Comparison of ENCODE assay signal across 8 cellular contexts in the genomic region with DNA sequence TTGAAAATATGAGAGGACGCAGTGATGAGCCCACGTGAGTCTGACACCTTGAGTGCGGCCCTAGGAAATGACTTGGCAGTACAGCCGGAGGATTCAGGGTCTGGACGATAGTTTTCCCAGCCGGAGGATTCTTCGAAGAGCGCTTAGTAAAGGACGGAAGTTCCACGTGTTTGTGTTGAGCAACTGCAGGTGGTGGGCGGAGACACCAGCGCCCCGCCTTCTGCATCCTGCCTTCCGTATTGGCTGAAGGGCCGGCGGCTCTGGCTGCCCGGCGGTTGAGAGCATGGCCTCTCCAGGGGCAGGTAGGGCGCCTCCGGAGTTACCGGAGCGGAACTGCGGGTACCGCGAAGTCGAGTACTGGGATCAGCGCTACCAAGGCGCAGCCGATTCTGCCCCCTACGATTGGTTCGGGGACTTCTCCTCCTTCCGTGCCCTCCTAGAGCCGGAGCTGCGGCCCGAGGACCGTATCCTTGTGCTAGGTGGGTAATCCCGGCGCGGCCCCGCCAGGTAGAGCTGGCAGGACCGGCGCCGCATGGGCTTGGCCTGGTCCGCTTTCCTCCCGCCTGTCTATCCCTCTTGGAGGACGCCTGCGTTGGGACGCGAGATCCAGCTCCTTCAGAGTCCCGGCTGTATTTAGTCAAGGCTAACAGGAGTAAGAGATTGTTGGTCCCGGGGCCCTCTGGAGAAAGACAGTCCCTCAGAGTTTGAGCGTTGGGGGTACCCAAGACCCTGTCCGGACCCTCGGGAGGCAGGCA. TPM values are rescaled to one million over a fixed set of nuclear protein-coding genes. Genes with fewer than 3 reads are reported as not detected.
DNase-seq lines count a peak whose midpoint lies in the region; ATAC-seq and TF ChIP-seq lines count a peak whose summit lies in the region.

A gene (plus strand): TSS at position 261 of the 755 bp plus-strand sequence. CDS start 23 bp downstream, at position 284.

- peaks cover 4% of the 10 kb centered on the region for H3K36me3 Mint-ChIP-seq in activated naive CD4-positive, alpha-beta T cell treated with anti-CD3 and anti-CD28 coated beads, Interleukin-2, amount 50 U/mL, for 24 hours

- peak; percentile 89 for ATAC-seq in HG02571 (IDR thresholded peaks at IDR 0.05; ENCODE audit: unreplicated experiment)
- peak; percentile 97 for ATAC-seq in omental fat pad (ENCODE audit: low FRiP score)
- peak; percentile 93 for ATAC-seq in thoracic aorta (ENCODE audit: insufficient number of reproducible peaks, low FRiP score, low read depth)

- peaks cover 12% of the 10 kb centered on the region for H3K36me3 ChIP-seq in SK-N-MC (ENCODE audit: insufficient read depth, low read length)
- peaks cover 9% of the 10 kb centered on the region for H3K36me3 ChIP-seq in thoracic aorta

- peak within 1 kb of the TSS; percentile 83 for H3K4me3 ChIP-seq in NB4 (ENCODE audit: low read depth, low read length)
- H3K4me3 ChIP-seq in SK-N-MC, result peak within 1 kb of the TSS; percentile 100
- H3K4me3 ChIP-seq in thoracic aorta, result peak within 1 kb of the TSS; percentile 82

- H3K27ac Mint-ChIP-seq in activated naive CD4-positive, alpha-beta T cell treated with anti-CD3 and anti-CD28 coated beads, Interleukin-2, amount 50 U/mL, for 24 hours, result peak within 1 kb of the TSS; percentile 100

- H3K9me3 ChIP-seq in SK-N-MC (ENCODE audit: low read depth, low read length), result no peaks in the 10 kb centered on the region
- no peaks in the 10 kb centered on the region for H3K9me3 ChIP-seq in thoracic aorta

- no peaks in the 10 kb centered on the region for H3K27me3 Mint-ChIP-seq in activated naive CD4-positive, alpha-beta T cell treated with anti-CD3 and anti-CD28 coated beads, Interleukin-2, amount 50 U/mL, for 24 hours

- no peaks in the 10 kb centered on the region for H3K27me3 ChIP-seq in thoracic aorta (replicated peaks; ENCODE audit: insufficient read depth)

- H3K9me3 Mint-ChIP-seq in activated naive CD4-positive, alpha-beta T cell treated with anti-CD3 and anti-CD28 coated beads, Interleukin-2, amount 50 U/mL, for 24 hours, result no peaks in the 10 kb centered on the region

- H3K4me3 Mint-ChIP-seq in activated naive CD4-positive, alpha-beta T cell treated with anti-CD3 and anti-CD28 coated beads, Interleukin-2, amount 50 U/mL, for 24 hours, result peak within 1 kb of the TSS; percentile 97

- H3K4me1 Mint-ChIP-seq in activated naive CD4-positive, alpha-beta T cell treated with anti-CD3 and anti-CD28 coated beads, Interleukin-2, amount 50 U/mL, for 24 hours, result peaks cover 15% of the 10 kb centered on the region

- DNase-seq in GM10248 (ENCODE audit: extremely low spot score), result peak; percentile 95
- DNase-seq in NB4 (ENCODE audit: low read depth), result peak; percentile 99
- peak; percentile 97 for DNase-seq in SK-N-MC (ENCODE audit: low read depth, low spot score)
- peak; percentile 95 for DNase-seq in glomerular visceral epithelial cell (ENCODE audit: extremely low spot score)
- peak; percentile 88 for DNase-seq in omental fat pad (ENCODE audit: low spot score)
- DNase-seq in thoracic aorta (ENCODE audit: low spot score), result peak; percentile 83

- peaks cover 3 to 11% of the 10 kb centered on the region in 2 donors for H3K4me1 ChIP-seq in thoracic aorta (ENCODE audit: control insufficient read depth in 1 of 2, low read depth in 2 of 2)

- TF ChIP-seq CTCF in GM10248 (IDR thresholded peaks at IDR 0.05; ENCODE audit: control extremely low read depth, extremely low read depth, low read depth, missing control alignments) (no peak), NB4 (IDR thresholded peaks at IDR 0.05; ENCODE audit: low read depth, low read length) (peak; percentile 61), omental fat pad (IDR thresholded peaks at IDR 0.05) (no peak), thoracic aorta (IDR thresholded peaks at IDR 0.05) (peak; percentile 58)

- H3K9ac ChIP-seq in SK-N-MC (ENCODE audit: insufficient read length), result peak within 1 kb of the TSS; percentile 98

- CTCF ChIA-PET in GM10248 (lab: Yijun Ruan, JAX), result interaction anchor here (0.6 to 7.1 kb wide), 36 partner anchors 9 to 365 kb away, joined by 3 to 70 read pairs (median 3); a partner anchor contains a TSS

- TF ChIP-seq POLR2A in NB4 (IDR thresholded peaks at IDR 0.05; ENCODE audit: extremely low read depth, insufficient read length), result peak; percentile 64

- peak within 1 kb of the TSS; percentile 97 for H3K27ac ChIP-seq in SK-N-MC
- peak within 1 kb of the TSS; percentile 75 to 83 for H3K27ac ChIP-seq in thoracic aorta

- POLR2A ChIA-PET in GM10248 (lab: Yijun Ruan, JAX), result no interaction called here

RNA-seq across cellular contexts. Expression of the gene that starts here (rescaled TPM):
- total RNA-seq in omental fat pad (10 to 100 TPM in 1 of 4 donors, 1 to 10 TPM in 3; 1.7 to 14.8 (median 5.5) TPM), thoracic aorta (1 to 10 TPM; 3.8 to 4.0 TPM)

Comparison
In these comparisons a context has a peak if more than half of its experiments do, and no peak if none do; other contexts are left out.
1. Peak in every context shown above with its lines: DNase-seq, ATAC-seq, H3K4me3 ChIP-seq and H3K27ac ChIP-seq.
2. CTCF ChIP-seq: peak in NB4 (single experiment) and thoracic aorta (single experiment); none in GM10248 (single experiment) and omental fat pad (0 of 3).